Comparison of ENCODE assay signal across 1 cellular context in the genomic region with DNA sequence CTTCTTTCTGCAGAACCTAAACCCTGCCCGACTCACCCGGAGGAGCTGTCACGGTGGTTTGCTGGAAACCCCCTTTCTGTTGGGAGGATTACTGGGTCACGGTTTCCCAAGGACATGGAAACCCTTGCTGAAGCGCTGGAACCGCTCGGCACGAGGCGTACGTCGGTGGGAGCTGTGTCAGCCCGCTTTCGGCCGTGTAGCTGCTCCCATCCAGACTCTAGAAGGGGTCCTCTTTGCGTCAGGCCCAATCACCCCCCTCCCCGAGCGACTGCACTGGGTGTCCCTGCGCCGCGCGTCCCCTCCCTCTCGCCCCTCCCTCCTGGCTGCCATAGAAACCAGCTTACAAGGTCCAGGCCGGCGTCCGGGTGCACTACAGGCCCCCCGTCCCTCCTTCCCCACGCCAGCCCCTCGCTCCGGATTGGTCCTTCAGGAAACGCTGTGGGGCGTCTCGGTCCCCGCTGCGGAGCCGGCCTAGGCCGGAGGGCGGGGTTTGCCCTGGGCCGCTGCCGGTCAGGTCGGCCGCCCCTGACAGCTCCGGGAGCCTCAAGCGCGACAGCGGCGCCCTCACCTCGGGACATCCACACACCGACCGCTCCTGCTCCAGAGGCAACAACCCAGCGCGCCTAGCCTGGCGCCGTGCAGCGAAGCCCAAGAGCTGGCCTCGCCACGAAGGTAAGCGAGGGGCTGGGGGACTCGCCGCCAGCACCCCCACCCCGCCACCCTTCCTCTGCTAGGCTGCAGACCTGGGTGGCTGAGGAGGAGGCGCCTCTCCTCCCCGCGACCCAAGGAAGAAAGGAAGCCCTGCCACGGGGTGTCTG.
TF ChIP-seq lines count a peak whose summit lies in the region.

Gene NIM1K (plus strand): TSS at position 486 of the 818 bp plus-strand sequence. CDS start 53,551 bp downstream, outside the sequence.

TF ChIP-seq in HepG2, 621 proteins besides CTCF, POLR2A, EP300 and RAD21 (continued from another document and continues in another):
- TF ChIP-seq, protein P1, sequence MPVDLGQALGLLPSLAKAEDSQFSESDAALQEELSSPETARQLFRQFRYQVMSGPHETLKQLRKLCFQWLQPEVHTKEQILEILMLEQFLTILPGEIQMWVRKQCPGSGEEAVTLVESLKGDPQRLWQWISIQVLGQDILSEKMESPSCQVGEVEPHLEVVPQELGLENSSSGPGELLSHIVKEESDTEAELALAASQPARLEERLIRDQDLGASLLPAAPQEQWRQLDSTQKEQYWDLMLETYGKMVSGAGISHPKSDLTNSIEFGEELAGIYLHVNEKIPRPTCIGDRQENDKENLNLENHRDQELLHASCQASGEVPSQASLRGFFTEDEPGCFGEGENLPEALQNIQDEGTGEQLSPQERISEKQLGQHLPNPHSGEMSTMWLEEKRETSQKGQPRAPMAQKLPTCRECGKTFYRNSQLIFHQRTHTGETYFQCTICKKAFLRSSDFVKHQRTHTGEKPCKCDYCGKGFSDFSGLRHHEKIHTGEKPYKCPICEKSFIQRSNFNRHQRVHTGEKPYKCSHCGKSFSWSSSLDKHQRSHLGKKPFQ (CRISPR knock-in tag; IDR thresholded peaks at IDR 0.05; ENCODE audit: insufficient replicate concordance), result peak; percentile 34
- TF ChIP-seq, protein P2, sequence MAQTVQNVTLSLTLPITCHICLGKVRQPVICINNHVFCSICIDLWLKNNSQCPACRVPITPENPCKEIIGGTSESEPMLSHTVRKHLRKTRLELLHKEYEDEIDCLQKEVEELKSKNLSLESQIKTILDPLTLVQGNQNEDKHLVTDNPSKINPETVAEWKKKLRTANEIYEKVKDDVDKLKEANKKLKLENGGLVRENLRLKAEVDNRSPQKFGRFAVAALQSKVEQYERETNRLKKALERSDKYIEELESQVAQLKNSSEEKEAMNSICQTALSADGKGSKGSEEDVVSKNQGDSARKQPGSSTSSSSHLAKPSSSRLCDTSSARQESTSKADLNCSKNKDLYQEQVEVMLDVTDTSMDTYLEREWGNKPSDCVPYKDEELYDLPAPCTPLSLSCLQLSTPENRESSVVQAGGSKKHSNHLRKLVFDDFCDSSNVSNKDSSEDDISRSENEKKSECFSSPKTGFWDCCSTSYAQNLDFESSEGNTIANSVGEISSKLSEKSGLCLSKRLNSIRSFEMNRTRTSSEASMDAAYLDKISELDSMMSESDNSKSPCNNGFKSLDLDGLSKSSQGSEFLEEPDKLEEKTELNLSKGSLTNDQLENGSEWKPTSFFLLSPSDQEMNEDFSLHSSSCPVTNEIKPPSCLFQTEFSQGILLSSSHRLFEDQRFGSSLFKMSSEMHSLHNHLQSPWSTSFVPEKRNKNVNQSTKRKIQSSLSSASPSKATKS (CRISPR knock-in tag; IDR thresholded peaks at IDR 0.05), result no peak
- TF ChIP-seq, protein P3, sequence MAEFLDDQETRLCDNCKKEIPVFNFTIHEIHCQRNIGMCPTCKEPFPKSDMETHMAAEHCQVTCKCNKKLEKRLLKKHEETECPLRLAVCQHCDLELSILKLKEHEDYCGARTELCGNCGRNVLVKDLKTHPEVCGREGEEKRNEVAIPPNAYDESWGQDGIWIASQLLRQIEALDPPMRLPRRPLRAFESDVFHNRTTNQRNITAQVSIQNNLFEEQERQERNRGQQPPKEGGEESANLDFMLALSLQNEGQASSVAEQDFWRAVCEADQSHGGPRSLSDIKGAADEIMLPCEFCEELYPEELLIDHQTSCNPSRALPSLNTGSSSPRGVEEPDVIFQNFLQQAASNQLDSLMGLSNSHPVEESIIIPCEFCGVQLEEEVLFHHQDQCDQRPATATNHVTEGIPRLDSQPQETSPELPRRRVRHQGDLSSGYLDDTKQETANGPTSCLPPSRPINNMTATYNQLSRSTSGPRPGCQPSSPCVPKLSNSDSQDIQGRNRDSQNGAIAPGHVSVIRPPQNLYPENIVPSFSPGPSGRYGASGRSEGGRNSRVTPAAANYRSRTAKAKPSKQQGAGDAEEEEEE (CRISPR knock-in tag; IDR thresholded peaks at IDR 0.05; ENCODE audit: borderline replicate concordance), result no peak
- TF ChIP-seq AFF4 (CRISPR knock-in tag; IDR thresholded peaks at IDR 0.05) (no peak), TMF1 (CRISPR knock-in tag; IDR thresholded peaks at IDR 0.05; ENCODE audit: low read depth) (no peak), IRX3 (CRISPR knock-in tag; IDR thresholded peaks at IDR 0.05; ENCODE audit: borderline replicate concordance, low read depth) (no peak), NKX3-1 (CRISPR knock-in tag; IDR thresholded peaks at IDR 0.05) (no peak), HNF1A (IDR thresholded peaks at IDR 0.05; ENCODE audit: low read depth) (no peak), HNF1A (CRISPR knock-in tag; IDR thresholded peaks at IDR 0.05; ENCODE audit: borderline replicate concordance) (no peak), SAP130 (CRISPR knock-in tag; IDR thresholded peaks at IDR 0.05; ENCODE audit: low read depth) (peak; percentile 73), SP5 (CRISPR knock-in tag; IDR thresholded peaks at IDR 0.05; ENCODE audit: borderline replicate concordance, low read depth) (no peak), ZNF160 (CRISPR knock-in tag; IDR thresholded peaks at IDR 0.05) (0 out of 2 replicates have a peak, but pooled peaks have one; percentile 53), ZNF3 (CRISPR knock-in tag; IDR thresholded peaks at IDR 0.05) (no peak), YEATS4 (CRISPR knock-in tag; IDR thresholded peaks at IDR 0.05; ENCODE audit: borderline replicate concordance) (peak; percentile 28; the same call in 1 of the 2 replicates), ZFY (CRISPR knock-in tag; IDR thresholded peaks at IDR 0.05) (peak; percentile 54; the same call in 1 of the 2 replicates), SALL1 (CRISPR knock-in tag; IDR thresholded peaks at IDR 0.05) (peak; percentile 46; the same call in 1 of the 2 replicates), ZNF234 (CRISPR knock-in tag; conservative IDR thresholded peaks at IDR 0.05) (no peak), PCBP2 (optimal IDR thresholded peaks at IDR 0.05; ENCODE audit: low read depth, low read length, poor library complexity, severe bottlenecking) (no peak), ZNF670 (CRISPR knock-in tag; IDR thresholded peaks at IDR 0.05; ENCODE audit: borderline replicate concordance) (peak; percentile 69; the same call in 1 of the 2 replicates), PCBP1 (IDR thresholded peaks at IDR 0.05; ENCODE audit: borderline replicate concordance, low read depth, low read length) (no peak), XBP1 (CRISPR knock-in tag; IDR thresholded peaks at IDR 0.05) (no peak), FOSL2 (CRISPR knock-in tag; IDR thresholded peaks at IDR 0.05) (no peak), MIER2 (CRISPR knock-in tag; IDR thresholded peaks at IDR 0.05) (no peak), NRL (CRISPR knock-in tag; IDR thresholded peaks at IDR 0.05; ENCODE audit: borderline replicate concordance) (peak; percentile 80), ZNF468 (CRISPR knock-in tag; IDR thresholded peaks at IDR 0.05) (no peak), JUN (CRISPR knock-in tag; IDR thresholded peaks at IDR 0.05) (no peak), NFYC (CRISPR knock-in tag; IDR thresholded peaks at IDR 0.05) (peak; percentile 52), CREB1 (IDR thresholded peaks at IDR 0.05) (no peak), CREB1 (CRISPR knock-in tag; IDR thresholded peaks at IDR 0.05) (no peak)
- TF ChIP-seq, protein P4, sequence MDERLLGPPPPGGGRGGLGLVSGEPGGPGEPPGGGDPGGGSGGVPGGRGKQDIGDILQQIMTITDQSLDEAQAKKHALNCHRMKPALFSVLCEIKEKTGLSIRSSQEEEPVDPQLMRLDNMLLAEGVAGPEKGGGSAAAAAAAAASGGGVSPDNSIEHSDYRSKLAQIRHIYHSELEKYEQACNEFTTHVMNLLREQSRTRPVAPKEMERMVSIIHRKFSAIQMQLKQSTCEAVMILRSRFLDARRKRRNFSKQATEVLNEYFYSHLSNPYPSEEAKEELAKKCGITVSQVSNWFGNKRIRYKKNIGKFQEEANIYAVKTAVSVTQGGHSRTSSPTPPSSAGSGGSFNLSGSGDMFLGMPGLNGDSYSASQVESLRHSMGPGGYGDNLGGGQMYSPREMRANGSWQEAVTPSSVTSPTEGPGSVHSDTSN (CRISPR knock-in tag; IDR thresholded peaks at IDR 0.05), result no peak
- TF ChIP-seq, protein P5, sequence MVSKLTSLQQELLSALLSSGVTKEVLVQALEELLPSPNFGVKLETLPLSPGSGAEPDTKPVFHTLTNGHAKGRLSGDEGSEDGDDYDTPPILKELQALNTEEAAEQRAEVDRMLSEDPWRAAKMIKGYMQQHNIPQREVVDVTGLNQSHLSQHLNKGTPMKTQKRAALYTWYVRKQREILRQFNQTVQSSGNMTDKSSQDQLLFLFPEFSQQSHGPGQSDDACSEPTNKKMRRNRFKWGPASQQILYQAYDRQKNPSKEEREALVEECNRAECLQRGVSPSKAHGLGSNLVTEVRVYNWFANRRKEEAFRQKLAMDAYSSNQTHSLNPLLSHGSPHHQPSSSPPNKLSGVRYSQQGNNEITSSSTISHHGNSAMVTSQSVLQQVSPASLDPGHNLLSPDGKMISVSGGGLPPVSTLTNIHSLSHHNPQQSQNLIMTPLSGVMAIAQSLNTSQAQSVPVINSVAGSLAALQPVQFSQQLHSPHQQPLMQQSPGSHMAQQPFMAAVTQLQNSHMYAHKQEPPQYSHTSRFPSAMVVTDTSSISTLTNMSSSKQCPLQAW (CRISPR knock-in tag; IDR thresholded peaks at IDR 0.05), result peak; percentile 53; the same call in 1 of the 2 replicates
- TF ChIP-seq, protein P6, sequence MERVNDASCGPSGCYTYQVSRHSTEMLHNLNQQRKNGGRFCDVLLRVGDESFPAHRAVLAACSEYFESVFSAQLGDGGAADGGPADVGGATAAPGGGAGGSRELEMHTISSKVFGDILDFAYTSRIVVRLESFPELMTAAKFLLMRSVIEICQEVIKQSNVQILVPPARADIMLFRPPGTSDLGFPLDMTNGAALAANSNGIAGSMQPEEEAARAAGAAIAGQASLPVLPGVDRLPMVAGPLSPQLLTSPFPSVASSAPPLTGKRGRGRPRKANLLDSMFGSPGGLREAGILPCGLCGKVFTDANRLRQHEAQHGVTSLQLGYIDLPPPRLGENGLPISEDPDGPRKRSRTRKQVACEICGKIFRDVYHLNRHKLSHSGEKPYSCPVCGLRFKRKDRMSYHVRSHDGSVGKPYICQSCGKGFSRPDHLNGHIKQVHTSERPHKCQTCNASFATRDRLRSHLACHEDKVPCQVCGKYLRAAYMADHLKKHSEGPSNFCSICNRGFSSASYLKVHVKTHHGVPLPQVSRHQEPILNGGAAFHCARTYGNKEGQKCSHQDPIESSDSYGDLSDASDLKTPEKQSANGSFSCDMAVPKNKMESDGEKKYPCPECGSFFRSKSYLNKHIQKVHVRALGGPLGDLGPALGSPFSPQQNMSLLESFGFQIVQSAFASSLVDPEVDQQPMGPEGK (CRISPR knock-in tag; IDR thresholded peaks at IDR 0.05), result peak; percentile 34; the same call in 1 of the 2 replicates
- TF ChIP-seq, protein P7, sequence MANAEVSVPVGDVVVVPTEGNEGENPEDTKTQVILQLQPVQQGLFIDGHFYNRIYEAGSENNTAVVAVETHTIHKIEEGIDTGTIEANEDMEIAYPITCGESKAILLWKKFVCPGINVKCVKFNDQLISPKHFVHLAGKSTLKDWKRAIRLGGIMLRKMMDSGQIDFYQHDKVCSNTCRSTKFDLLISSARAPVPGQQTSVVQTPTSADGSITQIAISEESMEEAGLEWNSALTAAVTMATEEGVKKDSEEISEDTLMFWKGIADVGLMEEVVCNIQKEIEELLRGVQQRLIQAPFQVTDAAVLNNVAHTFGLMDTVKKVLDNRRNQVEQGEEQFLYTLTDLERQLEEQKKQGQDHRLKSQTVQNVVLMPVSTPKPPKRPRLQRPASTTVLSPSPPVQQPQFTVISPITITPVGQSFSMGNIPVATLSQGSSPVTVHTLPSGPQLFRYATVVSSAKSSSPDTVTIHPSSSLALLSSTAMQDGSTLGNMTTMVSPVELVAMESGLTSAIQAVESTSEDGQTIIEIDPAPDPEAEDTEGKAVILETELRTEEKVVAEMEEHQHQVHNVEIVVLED (CRISPR knock-in tag; IDR thresholded peaks at IDR 0.05; ENCODE audit: borderline replicate concordance), result peak; percentile 19; the same call in 1 of the 2 replicates
